ENCODE assay signal across 27 cellular contexts in genomic region chr1:5273280-5274003, GRCh38.
DNase-seq lines count a peak whose midpoint lies in the region; ATAC-seq and TF ChIP-seq lines count a peak whose summit lies in the region.
"Had no signal": no experiment of that assay in that cellular context is flagged by ENCODE, and none has a peak within 500 bp of the region (broad histone marks: within the 10 kb centered on the region; RNA-seq: fewer than 3 reads in every experiment).

No MANE protein-coding gene starts in this region.

- peak; percentile 2 for DNase-seq in NCI-H748 (lab: John Stamatoyannopoulos, UW; ENCODE audit: unreplicated experiment)
- DNase-seq in NCI-H748 treated with DMSO at 0.1 percent for 48 hours (lab: John Stamatoyannopoulos, UW): no peak
- peak; percentile 5 for DNase-seq in stimulated activated CD4-positive, alpha-beta T cell treated with anti-CD3 and anti-CD28 coated beads, Interleukin-15, amount 100 ng/mL, for 24 hours
- DNase-seq in stimulated activated CD4-positive, alpha-beta T cell treated with anti-CD3 and anti-CD28 coated beads, Interleukin-2, amount 100 ng/mL, for 48 hours: no peak
- peak; percentile 58 for DNase-seq in endodermal cell
- DNase-seq in stimulated activated effector memory CD8-positive, alpha-beta T cell treated with anti-CD3 and anti-CD28 coated beads, Interleukin-12 subunit alpha, Interleukin-12 subunit beta, amount 100 ng/mL, for 72 hours (ENCODE audit: low spot score in 2 of 2): no peak
- DNase-seq in NCI-H446 treated with DMSO at 0.1 percent for 48 hours (lab: John Stamatoyannopoulos, UW): no peak
- no peak for DNase-seq in RPMI8226
- DNase-seq: activated CD4-positive, CD25-positive, alpha-beta regulatory T cell treated with anti-CD3 and anti-CD28 coated beads, Interleukin-2, amount 50 U/mL, for 72 hours; caudate nucleus; CD8-positive, alpha-beta memory T cell; cortex of kidney; effector memory CD8-positive, alpha-beta T cell; foreskin fibroblast; GOT3; heart left ventricle; IMR-90; mammary epithelial cell; NCI-H1092 treated with DMSO at 0.1 percent for 48 hours; NCI-H187; NCI-H2171; NCI-H526 treated with DMSO at 0.1 percent for 48 hours; trophoblast cell had no signal

- 71 to 83% methylated on average over 3 of the region's 3 CpGs for WGBS in endodermal cell (ENCODE audit: insufficient coverage in 1 of 2, insufficient read length in 1 of 2), 2 experiments

- no peaks in the 10 kb centered on the region for H3K36me3 Mint-ChIP-seq in endodermal cell (ENCODE audit: low read depth)
- no peaks in the 10 kb centered on the region for H3K36me3 Mint-ChIP-seq in stimulated activated effector memory CD8-positive, alpha-beta T cell treated with anti-CD3 and anti-CD28 coated beads, Interleukin-12 subunit alpha, Interleukin-12 subunit beta, amount 100 ng/mL, for 72 hours
- H3K36me3 Mint-ChIP-seq: activated naive CD8-positive, alpha-beta T cell; CD8-positive, alpha-beta memory T cell had no signal

- peak overlapping the region; percentile 48 for H3K27ac Mint-ChIP-seq in endodermal cell
- H3K27ac Mint-ChIP-seq in stimulated activated effector memory CD8-positive, alpha-beta T cell treated with anti-CD3 and anti-CD28 coated beads, Interleukin-12 subunit alpha, Interleukin-12 subunit beta, amount 100 ng/mL, for 72 hours: no peak overlapping the region
- H3K27ac Mint-ChIP-seq: activated naive CD8-positive, alpha-beta T cell; activated T-helper 1 cell treated with anti-CD3 and anti-CD28 coated beads, Interleukin-12 subunit alpha, Interleukin-12 subunit beta, Interleukin-2, Interleukin-4 antibody, amounts not matched to agents 30 ng/mL and 10 ng/mL and 1 ng/mL, durations not matched to agents 14 hours and 24 hours and 36 hours; effector memory CD8-positive, alpha-beta T cell; T-helper 1 cell treated with Interleukin-12 subunit alpha and Interleukin-12 subunit beta and Interleukin-4 antibody, amounts not matched to agents 30 μg/mL and 1 μg/mL, for 36 hours had no signal

- H3K9me3 ChIP-seq in endodermal cell (ENCODE audit: control insufficient read depth, low read length): no peaks in the 10 kb centered on the region

- no peak overlapping the region for H3K9ac ChIP-seq in endodermal cell (ENCODE audit: extremely low read depth, low read length, poor library complexity, severe bottlenecking)

- no peak overlapping the region for H3K4me3 Mint-ChIP-seq in endodermal cell
- no peak overlapping the region for H3K4me3 Mint-ChIP-seq in stimulated activated effector memory CD8-positive, alpha-beta T cell treated with anti-CD3 and anti-CD28 coated beads, Interleukin-12 subunit alpha, Interleukin-12 subunit beta, amount 100 ng/mL, for 72 hours
- H3K4me3 Mint-ChIP-seq: activated naive CD8-positive, alpha-beta T cell; activated T-helper 1 cell treated with anti-CD3 and anti-CD28 coated beads, Interleukin-12 subunit alpha, Interleukin-12 subunit beta, Interleukin-2, Interleukin-4 antibody, amounts not matched to agents 30 ng/mL and 10 ng/mL and 1 ng/mL, durations not matched to agents 14 hours and 24 hours and 36 hours; CD8-positive, alpha-beta memory T cell; effector memory CD8-positive, alpha-beta T cell; T-helper 1 cell treated with Interleukin-12 subunit alpha and Interleukin-12 subunit beta and Interleukin-4 antibody, amounts not matched to agents 30 μg/mL and 1 μg/mL, for 36 hours had no signal

- H3K27me3 ChIP-seq in endodermal cell (ENCODE audit: control insufficient read depth, insufficient read depth, low read length, poor library complexity, severe bottlenecking): no peaks in the 10 kb centered on the region

- peaks cover 10% of the 10 kb centered on the region for H3K27me3 Mint-ChIP-seq in endodermal cell (ENCODE audit: insufficient read depth)
- H3K27me3 Mint-ChIP-seq: activated naive CD8-positive, alpha-beta T cell had no signal

- H3K4me1 ChIP-seq in endodermal cell (ENCODE audit: control insufficient read depth, insufficient read depth, low read length): peaks cover 5% of the 10 kb centered on the region
- H3K4me1 ChIP-seq: heart left ventricle had no signal

- peaks cover 10% of the 10 kb centered on the region for H3K9me3 Mint-ChIP-seq in endodermal cell
- H3K9me3 Mint-ChIP-seq in stimulated activated effector memory CD8-positive, alpha-beta T cell treated with anti-CD3 and anti-CD28 coated beads, Interleukin-12 subunit alpha, Interleukin-12 subunit beta, amount 100 ng/mL, for 72 hours: no peaks in the 10 kb centered on the region
- H3K9me3 Mint-ChIP-seq: activated T-helper 1 cell treated with anti-CD3 and anti-CD28 coated beads, Interleukin-12 subunit alpha, Interleukin-12 subunit beta, Interleukin-2, Interleukin-4 antibody, amounts not matched to agents 30 ng/mL and 10 ng/mL and 1 ng/mL, durations not matched to agents 14 hours and 24 hours and 36 hours had no signal

- ATAC-seq in stimulated activated effector memory CD8-positive, alpha-beta T cell treated with anti-CD3 and anti-CD28 coated beads, Interleukin-12 subunit alpha, Interleukin-12 subunit beta, amount 100 ng/mL, for 72 hours: peak; percentile 64
- ATAC-seq: effector memory CD8-positive, alpha-beta T cell; heart left ventricle had no signal

- no peak overlapping the region for H3K4me3 ChIP-seq in endodermal cell (ENCODE audit: low read length)
- H3K4me3 ChIP-seq: heart left ventricle, SK-N-MC had no signal

- H3K36me3 ChIP-seq in endodermal cell (ENCODE audit: control insufficient read depth, insufficient read depth, low read length): no peaks in the 10 kb centered on the region
- H3K36me3 ChIP-seq: heart left ventricle had no signal

- H3K4me1 Mint-ChIP-seq in endodermal cell: peaks cover 42% of the 10 kb centered on the region
- H3K4me1 Mint-ChIP-seq in stimulated activated effector memory CD8-positive, alpha-beta T cell treated with anti-CD3 and anti-CD28 coated beads, Interleukin-12 subunit alpha, Interleukin-12 subunit beta, amount 100 ng/mL, for 72 hours: no peaks in the 10 kb centered on the region

- peak; percentile 72 for TF ChIP-seq CTCF in endodermal cell (conservative IDR thresholded peaks at IDR 0.05)

- no peak overlapping the region for H3K27ac ChIP-seq in endodermal cell (ENCODE audit: low read depth, low read length)
- H3K27ac ChIP-seq: heart left ventricle, SK-N-MC had no signal

Comparison
In these comparisons a context has a peak if more than half of its experiments do, and no peak if none do; other contexts are left out.
1. DNase-seq: peak in NCI-H748 (single experiment), stimulated activated CD4-positive, alpha-beta T cell treated with anti-CD3 and anti-CD28 coated beads, Interleukin-15, amount 100 ng/mL, for 24 hours (single experiment) and endodermal cell (single experiment); none in NCI-H748 treated with DMSO at 0.1 percent for 48 hours (single experiment), stimulated activated CD4-positive, alpha-beta T cell treated with anti-CD3 and anti-CD28 coated beads, Interleukin-2, amount 100 ng/mL, for 48 hours (0 of 2), stimulated activated effector memory CD8-positive, alpha-beta T cell treated with anti-CD3 and anti-CD28 coated beads, Interleukin-12 subunit alpha, Interleukin-12 subunit beta, amount 100 ng/mL, for 72 hours (0 of 2), NCI-H446 treated with DMSO at 0.1 percent for 48 hours (single experiment) and RPMI8226 (single experiment).